ENCODE assay signal across 20 cellular contexts in genomic region chr16:53445534-53445933, GRCh38. TPM values are rescaled to one million over a fixed set of nuclear protein-coding genes. Genes with fewer than 3 reads are reported as not detected.
DNase-seq lines count a peak whose midpoint lies in the region; ATAC-seq and TF ChIP-seq lines count a peak whose summit lies in the region.
"Had no signal": no experiment of that assay in that cellular context is flagged by ENCODE, and none has a peak within 500 bp of the region (broad histone marks: within the 10 kb centered on the region; RNA-seq: fewer than 3 reads in every experiment).

No MANE protein-coding gene starts in this region.

- no peak for DNase-seq in activated naive CD4-positive, alpha-beta T cell treated with anti-CD3 and anti-CD28 coated beads, Interleukin-2, amount 50 U/mL, for 16 hours
- DNase-seq in immature natural killer cell, result peak; percentile 23 to 36 (median 24)
- no peak for DNase-seq in upper lobe of right lung
- DNase-seq in Ammon's horn (ENCODE audit: low spot score), result no peak
- DNase-seq in DMS79 (lab: John Stamatoyannopoulos, UW), result no peak
- DNase-seq in endodermal cell, result no peak
- DNase-seq: Caco-2; MV-4-11; NCI-H187 treated with DMSO at 0.1 percent for 48 hours; NCI-H446 treated with DMSO at 0.1 percent for 48 hours; right cardiac atrium; SK-N-SH; stimulated activated naive CD4-positive, alpha-beta T cell treated with Interleukin-2 at 50 U/mL for 16 hours; uterus had no signal

- H3K27ac ChIP-seq in upper lobe of right lung, result no peak overlapping the region
- H3K27ac ChIP-seq in endodermal cell (ENCODE audit: low read depth, low read length), result no peak overlapping the region
- H3K27ac ChIP-seq: esophagus muscularis mucosa, uterus had no signal

- 93% methylated on average over 3 to 5 of the region's 5 CpGs for WGBS in endodermal cell (ENCODE audit: insufficient coverage in 1 of 2, insufficient read length in 1 of 2), 2 experiments

- H3K9me3 Mint-ChIP-seq in activated naive CD4-positive, alpha-beta T cell treated with anti-CD3 and anti-CD28 coated beads, Interleukin-2, amount 50 U/mL, for 24 hours, result no peaks in the 10 kb centered on the region
- no peaks in the 10 kb centered on the region for H3K9me3 Mint-ChIP-seq in activated T-helper 17 cell treated with anti-CD3 and anti-CD28 coated beads, Interleukin-2, amount 50 U/mL, for 72 hours
- H3K9me3 Mint-ChIP-seq in immature natural killer cell (no peaks in the 10 kb centered on the region), endodermal cell (no peaks in the 10 kb centered on the region)
- H3K9me3 Mint-ChIP-seq: brain; dendritic cell treated with granulocyte-macrophage colony-stimulating factor and Interleukin-4, amounts not matched to agents 40 ng/mL and 50 ng/mL, for 4 days had no signal

- H3K9me3 ChIP-seq in upper lobe of right lung, result no peaks in the 10 kb centered on the region
- no peaks in the 10 kb centered on the region for H3K9me3 ChIP-seq in endodermal cell (ENCODE audit: control insufficient read depth, low read length)
- H3K9me3 ChIP-seq: Caco-2, esophagus muscularis mucosa, SK-N-SH, uterus had no signal

- H3K4me3 ChIP-seq in upper lobe of right lung, result no peak overlapping the region
- no peak overlapping the region for H3K4me3 ChIP-seq in endodermal cell (ENCODE audit: low read length)
- H3K4me3 ChIP-seq: esophagus muscularis mucosa, uterus had no signal

- peak overlapping the region; percentile 96 for H3K27ac Mint-ChIP-seq in activated naive CD4-positive, alpha-beta T cell treated with anti-CD3 and anti-CD28 coated beads, Interleukin-2, amount 50 U/mL, for 24 hours
- peak overlapping the region; percentile 42 for H3K27ac Mint-ChIP-seq in activated T-helper 17 cell treated with anti-CD3 and anti-CD28 coated beads, Interleukin-2, amount 50 U/mL, for 72 hours
- peak overlapping the region; percentile 81 to 91 (median 88) for H3K27ac Mint-ChIP-seq in immature natural killer cell
- H3K27ac Mint-ChIP-seq in endodermal cell, result no peak overlapping the region
- H3K27ac Mint-ChIP-seq: brain; dendritic cell treated with granulocyte-macrophage colony-stimulating factor and Interleukin-4, amounts not matched to agents 40 ng/mL and 50 ng/mL, for 4 days had no signal

- TF ChIP-seq CTCF in upper lobe of right lung (IDR thresholded peaks at IDR 0.05), result no peak
- no peak for TF ChIP-seq CTCF in endodermal cell (conservative IDR thresholded peaks at IDR 0.05)

- H3K36me3 ChIP-seq in upper lobe of right lung (peaks cover 89% of the 10 kb centered on the region), endodermal cell (ENCODE audit: control insufficient read depth, insufficient read depth, low read length) (peaks cover 63% of the 10 kb centered on the region)
- H3K36me3 ChIP-seq: uterus had no signal

- H3K9ac ChIP-seq in endodermal cell (ENCODE audit: extremely low read depth, low read length, poor library complexity, severe bottlenecking), result no peak overlapping the region
- H3K9ac ChIP-seq: SK-N-SH had no signal

- H3K27me3 Mint-ChIP-seq in activated naive CD4-positive, alpha-beta T cell treated with anti-CD3 and anti-CD28 coated beads, Interleukin-2, amount 50 U/mL, for 24 hours, result no peaks in the 10 kb centered on the region
- H3K27me3 Mint-ChIP-seq in activated T-helper 17 cell treated with anti-CD3 and anti-CD28 coated beads, Interleukin-2, amount 50 U/mL, for 72 hours, result no peaks in the 10 kb centered on the region
- peaks cover 0 to 4% (median 0%) of the 10 kb centered on the region in 3 donors for H3K27me3 Mint-ChIP-seq in immature natural killer cell (ENCODE audit: low read depth in 3 of 3)
- H3K27me3 Mint-ChIP-seq in endodermal cell (ENCODE audit: insufficient read depth), result no peaks in the 10 kb centered on the region
- H3K27me3 Mint-ChIP-seq: brain; dendritic cell treated with granulocyte-macrophage colony-stimulating factor and Interleukin-4, amounts not matched to agents 40 ng/mL and 50 ng/mL, for 4 days had no signal

- H3K4me1 ChIP-seq in upper lobe of right lung, result no peaks in the 10 kb centered on the region
- no peaks in the 10 kb centered on the region for H3K4me1 ChIP-seq in endodermal cell (ENCODE audit: control insufficient read depth, insufficient read depth, low read length)
- H3K4me1 ChIP-seq: Caco-2, esophagus muscularis mucosa, uterus had no signal

- H3K4me3 Mint-ChIP-seq in activated naive CD4-positive, alpha-beta T cell treated with anti-CD3 and anti-CD28 coated beads, Interleukin-2, amount 50 U/mL, for 24 hours, result peak overlapping the region; percentile 45
- peak overlapping the region; percentile 63 for H3K4me3 Mint-ChIP-seq in activated T-helper 17 cell treated with anti-CD3 and anti-CD28 coated beads, Interleukin-2, amount 50 U/mL, for 72 hours
- peak overlapping the region; percentile 68 to 84 (median 80) for H3K4me3 Mint-ChIP-seq in immature natural killer cell
- H3K4me3 Mint-ChIP-seq in endodermal cell, result no peak overlapping the region
- H3K4me3 Mint-ChIP-seq: brain; dendritic cell treated with granulocyte-macrophage colony-stimulating factor and Interleukin-4, amounts not matched to agents 40 ng/mL and 50 ng/mL, for 4 days had no signal

- no peaks in the 10 kb centered on the region for H3K27me3 ChIP-seq in upper lobe of right lung
- H3K27me3 ChIP-seq in endodermal cell (ENCODE audit: control insufficient read depth, insufficient read depth, low read length, poor library complexity, severe bottlenecking), result no peaks in the 10 kb centered on the region
- H3K27me3 ChIP-seq: esophagus muscularis mucosa, uterus had no signal

- ATAC-seq in activated T-helper 17 cell treated with anti-CD3 and anti-CD28 coated beads, Interleukin-2, amount 50 U/mL, for 72 hours (replicated peaks), result peak; percentile 84
- ATAC-seq in upper lobe of right lung, result peak; percentile 13
- ATAC-seq: left lobe of liver, right cardiac atrium had no signal

- peaks cover 21% of the 10 kb centered on the region for H3K36me3 Mint-ChIP-seq in activated naive CD4-positive, alpha-beta T cell treated with anti-CD3 and anti-CD28 coated beads, Interleukin-2, amount 50 U/mL, for 24 hours
- H3K36me3 Mint-ChIP-seq in activated T-helper 17 cell treated with anti-CD3 and anti-CD28 coated beads, Interleukin-2, amount 50 U/mL, for 72 hours (ENCODE audit: low read depth), result peaks cover 94% of the 10 kb centered on the region
- H3K36me3 Mint-ChIP-seq in immature natural killer cell, result peaks cover 24 to 50% (median 29%) of the 10 kb centered on the region in 3 donors
- peaks cover 60% of the 10 kb centered on the region for H3K36me3 Mint-ChIP-seq in endodermal cell (ENCODE audit: low read depth)

- peaks cover 54% of the 10 kb centered on the region for H3K4me1 Mint-ChIP-seq in activated naive CD4-positive, alpha-beta T cell treated with anti-CD3 and anti-CD28 coated beads, Interleukin-2, amount 50 U/mL, for 24 hours
- peaks cover 18% of the 10 kb centered on the region for H3K4me1 Mint-ChIP-seq in activated T-helper 17 cell treated with anti-CD3 and anti-CD28 coated beads, Interleukin-2, amount 50 U/mL, for 72 hours
- H3K4me1 Mint-ChIP-seq in immature natural killer cell, result peaks cover 60 to 74% of the 10 kb centered on the region in 2 donors
- no peaks in the 10 kb centered on the region for H3K4me1 Mint-ChIP-seq in endodermal cell
- H3K4me1 Mint-ChIP-seq: brain had no signal

- intact Hi-C loops in upper lobe of right lung (cut with DNase I), result no loop called here

RNA-seq across cellular contexts. Expression of gene RBL2, which starts 11.3 kb away (rescaled TPM):
- 10 to 100 TPM; 55.9 to 80.1 TPM for total RNA-seq in activated T-helper 17 cell treated with anti-CD3 and anti-CD28 coated beads, Interleukin-2, amount 50 U/mL, for 72 hours
- polyA plus RNA-seq in immature natural killer cell, result 100 to 1,000 TPM; 140 to 194 (median 186) TPM
- total RNA-seq in upper lobe of right lung, result 97.9 TPM
- total RNA-seq in endodermal cell, result 10 to 100 TPM; 34.9 to 46.0 TPM
- 40.9 TPM for polyA plus RNA-seq in endodermal cell (2013, experiment 1 of 2)
- polyA plus RNA-seq in endodermal cell (2013, experiment 2 of 2), result 38.3 TPM

RNA-seq across cellular contexts. Expression of gene AKTIP, which starts 57.5 kb away (rescaled TPM):
- total RNA-seq in activated T-helper 17 cell treated with anti-CD3 and anti-CD28 coated beads, Interleukin-2, amount 50 U/mL, for 72 hours, result 10 to 100 TPM; 21.8 to 24.5 TPM
- polyA plus RNA-seq in immature natural killer cell, result 10 to 100 TPM; 23.3 to 32.0 (median 30.9) TPM
- 40.7 TPM for total RNA-seq in upper lobe of right lung
- total RNA-seq in endodermal cell, result 10 to 100 TPM; 18.3 to 21.3 TPM
- 31.1 TPM for polyA plus RNA-seq in endodermal cell (2013, experiment 1 of 2)
- 24.3 TPM for polyA plus RNA-seq in endodermal cell (2013, experiment 2 of 2)

Comparison
In these comparisons a context has a peak if more than half of its experiments do, and no peak if none do; other contexts are left out.
1. DNase-seq: peak in immature natural killer cell (3 of 3); none in activated naive CD4-positive, alpha-beta T cell treated with anti-CD3 and anti-CD28 coated beads, Interleukin-2, amount 50 U/mL, for 16 hours (single experiment), upper lobe of right lung (single experiment), Ammon's horn (single experiment), DMS79 (single experiment) and endodermal cell (single experiment).